12 cellular contexts compared by ENCODE assay signal in genomic region chr17:48486557-48486956, GRCh38. TPM values are rescaled to one million over a fixed set of nuclear protein-coding genes. Genes with fewer than 3 reads are reported as not detected.
DNase-seq lines count a peak whose midpoint lies in the region; ATAC-seq, FAIRE-seq and TF ChIP-seq lines count a peak whose summit lies in the region.
"Had no signal": no experiment of that assay in that cellular context is flagged by ENCODE, and none has a peak within 500 bp of the region (broad histone marks: within the 10 kb centered on the region; RNA-seq: fewer than 3 reads in every experiment).

No MANE protein-coding gene starts in this region.

- H3K4me3 ChIP-seq in fibroblast of the aortic adventitia (ENCODE audit: low read depth, low read length): no peak overlapping the region

- in situ Hi-C loops in GM13976 (cut with MboI; ENCODE audit: low sequenced_read_pairs, unreplicated experiment): no loop called here

- ATAC-seq in HG02852 (IDR thresholded peaks at IDR 0.05; ENCODE audit: unreplicated experiment): no peak
- ATAC-seq: activated T-cell treated with anti-CD3 and anti-CD28 coated beads, Interleukin-2, amount 50 U/mL, for 72 hours had no signal

- no peak for FAIRE-seq in GM12891 (lab: Jason Lieb, UNC)

- TF ChIP-seq CTCF in fibroblast of the aortic adventitia (IDR thresholded peaks at IDR 0.05; ENCODE audit: insufficient read depth, low read length) (peak; percentile 50), GM13976 (IDR thresholded peaks at IDR 0.05; ENCODE audit: borderline replicate concordance, control extremely low read depth, extremely low read depth, insufficient read depth, missing control alignments) (no peak)

- TF ChIP-seq POLR2A in GM12891 (IDR thresholded peaks at IDR 0.05; ENCODE audit: low read depth, low read length): no peak

- peak; percentile 97 for DNase-seq in HCEC 1CT
- peak; percentile 35 to 61 for DNase-seq in SW 1271 (lab: John Stamatoyannopoulos, UW)
- DNase-seq in fibroblast of the aortic adventitia (ENCODE audit: low read depth): peak; percentile 98
- DNase-seq in smooth muscle cell of the brain vasculature (ENCODE audit: low read depth, low spot score): peak; percentile 76
- no peak for DNase-seq in activated T-cell treated with anti-CD3 and anti-CD28 coated beads, Interleukin-2, amount 50 U/mL, for 48 hours
- no peak for DNase-seq in GM13976 (ENCODE audit: low spot score)
- no peak for DNase-seq in GM12891 (ENCODE audit: insufficient read length, low spot score)
- DNase-seq: activated T-cell treated with anti-CD3 and anti-CD28 coated beads, Interleukin-2, amount 50 U/mL, for 72 hours; NCI-H524 treated with DMSO at 0.1 percent for 48 hours; retina had no signal

TF ChIP-seq in GM12891, 5 proteins besides CTCF, POLR2A, EP300 and RAD21:
- TF ChIP-seq SPI1 (IDR thresholded peaks at IDR 0.05; ENCODE audit: low read depth, low read length) (no peak), TAF1 (IDR thresholded peaks at IDR 0.05; ENCODE audit: low read depth, low read length) (no peak), POU2F2 (IDR thresholded peaks at IDR 0.05; ENCODE audit: low read depth, low read length) (no peak), PAX5 (IDR thresholded peaks at IDR 0.05; ENCODE audit: insufficient read depth, low read length, severe bottlenecking) (no peak), POLR2AphosphoS5 (IDR thresholded peaks at IDR 0.05; ENCODE audit: low read depth, low read length) (no peak)

RNA-seq across cellular contexts. Expression of gene HOXB1, which starts 44.3 kb away (rescaled TPM):
- not detected in 2 replicates for total RNA-seq in fibroblast of the aortic adventitia (ENCODE audit: low replicate concordance)
- polyA plus RNA-seq in GM12891 (2012; ENCODE audit: low read depth, missing spikeins): not detected
- total RNA-seq: activated T-cell treated with anti-CD3 and anti-CD28 coated beads, Interleukin-2, amount 50 U/mL, for 72 hours; liver had no signal
- polyA plus RNA-seq: liver had no signal

RNA-seq across cellular contexts. Expression of gene SKAP1, which starts 56.5 kb away (rescaled TPM):
- not detected in 2 replicates for total RNA-seq in fibroblast of the aortic adventitia (ENCODE audit: low replicate concordance)
- polyA plus RNA-seq in GM12891 (2012; ENCODE audit: low read depth, missing spikeins): 52.8 TPM

RNA-seq across cellular contexts. Expression of gene HOXB2, which starts 58.4 kb away (rescaled TPM):
- 1.5 and 9.0 TPM in 2 replicates for total RNA-seq in fibroblast of the aortic adventitia (ENCODE audit: low replicate concordance)
- polyA plus RNA-seq in GM12891 (2012; ENCODE audit: low read depth, missing spikeins): 6.4 TPM

Comparison
In these comparisons a context has a peak if more than half of its experiments do, and no peak if none do; other contexts are left out.
1. DNase-seq: peak in HCEC 1CT (single experiment), SW 1271 (2 of 2), fibroblast of the aortic adventitia (single experiment) and smooth muscle cell of the brain vasculature (single experiment); none in activated T-cell treated with anti-CD3 and anti-CD28 coated beads, Interleukin-2, amount 50 U/mL, for 48 hours (0 of 2), GM13976 (single experiment) and GM12891 (single experiment).